25 cellular contexts compared by ENCODE assay signal in the genomic region with DNA sequence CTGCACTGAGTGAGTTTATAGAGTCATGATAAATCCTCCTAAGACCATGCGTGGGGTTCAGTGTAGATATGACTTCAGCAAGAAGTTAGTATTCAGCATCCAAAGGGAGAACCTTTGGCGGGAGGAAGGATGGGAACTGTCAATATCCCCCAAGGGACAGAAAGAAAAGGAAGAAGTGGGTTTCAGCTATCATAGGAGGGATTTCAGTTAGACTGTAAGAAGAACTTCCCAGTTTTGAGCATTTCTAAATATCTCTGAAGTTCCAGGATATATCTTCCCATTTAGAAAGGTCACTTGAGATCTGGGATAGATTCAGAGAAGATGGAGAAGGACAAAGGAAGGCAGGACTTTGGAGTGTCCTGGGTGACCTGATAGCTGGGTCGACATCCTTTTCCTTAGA. TPM values are rescaled to one million over a fixed set of nuclear protein-coding genes. Genes with fewer than 3 reads are reported as not detected.
DNase-seq lines count a peak whose midpoint lies in the region; ATAC-seq and TF ChIP-seq lines count a peak whose summit lies in the region.
"Had no signal": no experiment of that assay in that cellular context is flagged by ENCODE, and none has a peak within 500 bp of the region (broad histone marks: within the 10 kb centered on the region; RNA-seq: fewer than 3 reads in every experiment).

No MANE protein-coding gene starts in this region.

- TF ChIP-seq CTCF in heart left ventricle (IDR thresholded peaks at IDR 0.05): no peak
- no peak for TF ChIP-seq CTCF in esophagus muscularis mucosa (IDR thresholded peaks at IDR 0.05)
- no peak for TF ChIP-seq CTCF in prostate gland (IDR thresholded peaks at IDR 0.05)
- TF ChIP-seq CTCF in vagina (IDR thresholded peaks at IDR 0.05): no peak

- TF ChIP-seq POLR2A in heart left ventricle (IDR thresholded peaks at IDR 0.05) (no peak), esophagus muscularis mucosa (IDR thresholded peaks at IDR 0.05; ENCODE audit: low read depth) (no peak), prostate gland (IDR thresholded peaks at IDR 0.05) (no peak), vagina (IDR thresholded peaks at IDR 0.05) (no peak)

- no peaks in the 10 kb centered on the region for H3K27me3 ChIP-seq in heart left ventricle
- H3K27me3 ChIP-seq in esophagus muscularis mucosa: no peaks in the 10 kb centered on the region
- no peaks in the 10 kb centered on the region for H3K27me3 ChIP-seq in prostate gland (replicated peaks; ENCODE audit: insufficient read depth)
- H3K27me3 ChIP-seq in vagina: no peaks in the 10 kb centered on the region
- H3K27me3 ChIP-seq: pancreas had no signal

- no peak for ATAC-seq in heart left ventricle
- no peak for ATAC-seq in GM21526 (IDR thresholded peaks at IDR 0.05; ENCODE audit: low FRiP score, unreplicated experiment)
- ATAC-seq in HG02970 (IDR thresholded peaks at IDR 0.05; ENCODE audit: low FRiP score, unreplicated experiment): no peak
- ATAC-seq: activated T-cell treated with anti-CD3 and anti-CD28 coated beads, Interleukin-2, amount 50 U/mL, for 72 hours; gastrocnemius medialis; natural killer cell; pancreas; PC-3 had no signal

- H3K9me3 ChIP-seq in heart left ventricle (no peaks in the 10 kb centered on the region), esophagus muscularis mucosa (no peaks in the 10 kb centered on the region), prostate gland (no peaks in the 10 kb centered on the region), vagina (no peaks in the 10 kb centered on the region)
- H3K9me3 ChIP-seq: gastrocnemius medialis, pancreas, SJCRH30 had no signal

- DNase-seq in heart left ventricle (no peak), cardiac septum (ENCODE audit: low spot score) (no peak), esophagus muscularis mucosa (ENCODE audit: extremely low spot score) (no peak), prostate gland (ENCODE audit: low spot score) (no peak), vagina (ENCODE audit: extremely low spot score in 2 of 2) (no peak), RKO (ENCODE audit: low spot score) (no peak)
- DNase-seq: activated CD4-positive, alpha-beta T cell treated with anti-CD3 and anti-CD28 coated beads for 4 hours; activated naive CD4-positive, alpha-beta T cell treated with anti-CD3 and anti-CD28 coated beads, Interleukin-2, amount 10 ng/mL, durations not matched to agents 7 days and 5 days; activated T-cell treated with anti-CD3 and anti-CD28 coated beads, Interleukin-2, amount 50 U/mL, for 72 hours; effector CD4-positive, alpha-beta T cell; gastrocnemius medialis; GOT3; mesenchymal stem cell; natural killer cell; NCI-H1092; NCI-H1930; NCI-H226; NCI-H82; pancreas; PC-3; SJCRH30; T-helper 1 cell had no signal

- intact Hi-C loops in heart left ventricle (cut with DNase I) (no loop called here), cardiac septum (cut with DNase I) (no loop called here), esophagus muscularis mucosa (cut with DNase I) (no loop called here), prostate gland (cut with DNase I) (loop anchor here (5.0 kb wide), 1 partner anchor 106 kb away; no protein-coding TSS in a partner anchor), vagina (cut with DNase I) (no loop called here)

- peak overlapping the region in 7 of 12 donors; percentile 33 to 54 (median 42) for H3K4me3 ChIP-seq in heart left ventricle
- peak overlapping the region; percentile 53 to 69 (median 66) for H3K4me3 ChIP-seq in esophagus muscularis mucosa
- H3K4me3 ChIP-seq in prostate gland: peak overlapping the region; percentile 11 to 19
- peak overlapping the region; percentile 29 to 32 for H3K4me3 ChIP-seq in vagina
- H3K4me3 ChIP-seq: pancreas, SJCRH30 had no signal

- H3K4me1 ChIP-seq in heart left ventricle (peaks cover 0 to 27% (median 9%) of the 10 kb centered on the region in 12 donors), esophagus muscularis mucosa (peaks cover 0 to 78% (median 71%) of the 10 kb centered on the region in 4 donors), prostate gland (replicated peaks) (no peaks in the 10 kb centered on the region), vagina (no peaks in the 10 kb centered on the region)
- H3K4me1 ChIP-seq: gastrocnemius medialis, pancreas, SJCRH30 had no signal

- H3K36me3 ChIP-seq in heart left ventricle (no peaks in the 10 kb centered on the region), esophagus muscularis mucosa (peaks cover 0 to 22% (median 14%) of the 10 kb centered on the region in 4 donors), prostate gland (no peaks in the 10 kb centered on the region), vagina (no peaks in the 10 kb centered on the region)
- H3K36me3 ChIP-seq: gastrocnemius medialis, pancreas, SJCRH30 had no signal

- peak overlapping the region in 3 of 12 donors; percentile 47 to 88 (median 72) for H3K27ac ChIP-seq in heart left ventricle
- peak overlapping the region; percentile 91 to 95 (median 93) for H3K27ac ChIP-seq in esophagus muscularis mucosa (replicated peaks in 1 of 4)
- H3K27ac ChIP-seq in prostate gland: peak overlapping the region; percentile 75 to 76
- H3K27ac ChIP-seq in vagina: peak overlapping the region; percentile 49
- H3K27ac ChIP-seq: gastrocnemius medialis, pancreas, SJCRH30 had no signal

- TF ChIP-seq EP300 in esophagus muscularis mucosa (IDR thresholded peaks at IDR 0.05): no peak

- 82 to 95% (median 83%) methylated on average over 3 of the region's 3 CpGs for WGBS in heart left ventricle, 4 donors
- WGBS in esophagus muscularis mucosa: 57% methylated on average over 3 of the region's 3 CpGs
- WGBS in prostate gland: 71% methylated on average over 3 of the region's 3 CpGs

RNA-seq across cellular contexts. Expression of a gene that starts 0.9 kb away (rescaled TPM):
- total RNA-seq in heart left ventricle (1 to 10 TPM in 5 of 9 donors, under 1 TPM in 4; 0.25 to 3.7 (median 1.0) TPM), cardiac septum (5.7 TPM), esophagus muscularis mucosa (10 to 100 TPM; 45.6 to 83.0 (median 78.8) TPM), prostate gland (1 to 10 TPM; 5.9 to 9.1 TPM), vagina (4.9 TPM)
- polyA plus RNA-seq in heart left ventricle: 1 to 10 TPM; 1.2 TPM
- total RNA-seq: activated T-cell treated with anti-CD3 and anti-CD28 coated beads, Interleukin-2, amount 50 U/mL, for 72 hours; epithelial cell of proximal tubule; PC-3; SJCRH30 had no signal

Comparison
In these comparisons a context has a peak if more than half of its experiments do, and no peak if none do; other contexts are left out.
1. H3K4me3 ChIP-seq: peak in every context shown above with its lines; median percentile 66 in esophagus muscularis mucosa; 42 in heart left ventricle; 30 in vagina; 15 in prostate gland.